8 cellular contexts compared by ENCODE assay signal in the genomic region with DNA sequence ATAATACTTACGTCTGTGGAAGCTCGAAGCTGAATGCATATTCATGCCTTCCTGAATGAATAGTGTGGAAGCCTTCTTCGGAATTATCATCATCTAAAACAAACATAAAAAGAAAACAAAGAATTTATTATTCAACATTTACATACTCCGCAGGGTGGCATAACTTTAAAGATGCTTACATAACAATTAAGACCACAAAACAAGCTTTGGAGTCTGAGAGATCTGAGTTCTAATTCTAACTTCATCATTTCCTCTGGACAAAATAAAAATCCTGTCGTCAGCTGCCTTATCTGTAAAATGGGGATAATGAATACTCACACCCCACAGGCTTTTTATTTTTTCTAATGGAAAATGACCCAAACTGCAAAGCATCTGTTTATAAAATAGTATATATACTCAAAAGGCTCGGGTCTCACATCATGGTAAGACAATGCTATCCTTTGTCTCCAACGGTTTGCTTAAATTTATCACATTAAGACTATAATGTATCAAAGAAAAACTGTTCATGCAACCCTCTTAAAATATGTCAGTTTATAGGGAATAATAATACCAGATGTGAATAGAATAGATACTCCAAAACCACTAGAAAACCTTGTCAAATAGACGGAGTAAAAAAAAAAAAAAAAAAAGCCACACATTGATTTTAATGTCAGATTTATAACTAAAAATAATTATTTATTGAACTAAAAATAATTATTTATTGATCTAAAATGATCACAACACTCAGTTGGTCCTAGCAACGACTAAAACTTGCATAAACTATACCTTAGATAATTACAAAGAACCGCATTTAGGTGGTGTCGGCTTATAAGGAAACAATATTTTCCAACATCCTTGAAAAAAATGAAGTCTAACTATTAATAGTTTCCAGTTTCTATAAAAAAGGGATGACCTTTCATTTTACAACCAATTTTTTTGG. TPM values are rescaled to one million over a fixed set of nuclear protein-coding genes. Genes with fewer than 3 reads are reported as not detected.
DNase-seq lines count a peak whose midpoint lies in the region; ATAC-seq lines count a peak whose summit lies in the region.

No MANE protein-coding gene starts in this region.

- peaks cover 8% of the 10 kb centered on the region for H3K4me1 ChIP-seq in iPS-18a (ENCODE audit: control insufficient read depth, low read depth, low read length)

- POLR2A ChIA-PET in activated CD4-positive, alpha-beta memory T cell treated with anti-CD3 and anti-CD28 coated beads for 36 hours (lab: Charles Lee) = interaction anchor here (1.0 to 2.1 kb wide), 9 partner anchors 13 to 216 kb away, joined by 3 to 40 read pairs (median 7); no protein-coding TSS in a partner anchor

- peak overlapping the region; percentile 100 for H3K9ac ChIP-seq in iPS-18a (ENCODE audit: low read length)

- intact Hi-C loops in activated CD4-positive, alpha-beta memory T cell treated with anti-CD3 and anti-CD28 coated beads for 36 hours (cut with micrococcal nuclease) = no loop called here
- intact Hi-C loops in posterior vena cava (cut with DNase I) = no loop called here

- peak overlapping the region; percentile 100 for H3K27ac Mint-ChIP-seq in activated CD4-positive, alpha-beta memory T cell treated with anti-CD3 and anti-CD28 coated beads for 36 hours

- H3K9me3 ChIP-seq in iPS-18a (ENCODE audit: control insufficient read depth, low read depth, low read length) = no peaks in the 10 kb centered on the region

- H3K4me3 ChIP-seq in iPS-18a (ENCODE audit: low read length) = peak overlapping the region; percentile 97

- no peaks in the 10 kb centered on the region for H3K27me3 Mint-ChIP-seq in activated T-cell treated with anti-CD3 and anti-CD28 coated beads, Interleukin-2, amount 50 U/mL, for 4 hours (ENCODE audit: low read depth)
- H3K27me3 Mint-ChIP-seq in activated CD4-positive, alpha-beta memory T cell treated with anti-CD3 and anti-CD28 coated beads for 36 hours = no peaks in the 10 kb centered on the region

- H3K4me3 Mint-ChIP-seq in activated T-cell treated with anti-CD3 and anti-CD28 coated beads, Interleukin-2, amount 50 U/mL, for 4 hours = peak overlapping the region; percentile 95
- peak overlapping the region; percentile 94 for H3K4me3 Mint-ChIP-seq in activated CD4-positive, alpha-beta memory T cell treated with anti-CD3 and anti-CD28 coated beads for 36 hours

- H3K36me3 Mint-ChIP-seq in activated T-cell treated with anti-CD3 and anti-CD28 coated beads, Interleukin-2, amount 50 U/mL, for 4 hours (ENCODE audit: insufficient read depth) = peaks cover 17% of the 10 kb centered on the region
- peaks cover 38% of the 10 kb centered on the region for H3K36me3 Mint-ChIP-seq in activated CD4-positive, alpha-beta memory T cell treated with anti-CD3 and anti-CD28 coated beads for 36 hours

- H3K36me3 ChIP-seq in iPS-18a (ENCODE audit: control insufficient read depth, low read depth, low read length) = peaks cover 37% of the 10 kb centered on the region

- DNase-seq in activated T-cell treated with anti-CD3 and anti-CD28 coated beads, Interleukin-2, amount 50 U/mL, for 4 hours = no peak
- DNase-seq in activated T-cell treated with anti-CD3 and anti-CD28 coated beads, Interleukin-2, amount 50 U/mL, for 1 hour = no peak
- no peak for DNase-seq in activated CD4-positive, alpha-beta memory T cell treated with anti-CD3 and anti-CD28 coated beads for 36 hours
- DNase-seq in substantia nigra (lab: John Stamatoyannopoulos, UW) (no peak), posterior vena cava (ENCODE audit: low spot score) (no peak), SIG-M5 treated with dmso at 0.1 percent for 504 hours (lab: John Stamatoyannopoulos, UW; ENCODE audit: unreplicated experiment) (no peak)

- CTCF ChIA-PET in activated CD4-positive, alpha-beta memory T cell treated with anti-CD3 and anti-CD28 coated beads for 36 hours (lab: Charles Lee) = interaction anchor here (1.2 to 1.5 kb wide), 3 partner anchors 9 to 159 kb away, joined by 3 to 5 read pairs (median 5); no protein-coding TSS in a partner anchor

- no peaks in the 10 kb centered on the region for H3K9me3 Mint-ChIP-seq in activated T-cell treated with anti-CD3 and anti-CD28 coated beads, Interleukin-2, amount 50 U/mL, for 4 hours
- no peaks in the 10 kb centered on the region for H3K9me3 Mint-ChIP-seq in activated CD4-positive, alpha-beta memory T cell treated with anti-CD3 and anti-CD28 coated beads for 36 hours

- H3K27me3 ChIP-seq in iPS-18a (ENCODE audit: control insufficient read depth, insufficient read depth, low read length) = no peaks in the 10 kb centered on the region

- ATAC-seq in activated T-cell treated with anti-CD3 and anti-CD28 coated beads, Interleukin-2, amount 50 U/mL, for 4 hours = no peak
- no peak for ATAC-seq in GM21528 (IDR thresholded peaks at IDR 0.05; ENCODE audit: low FRiP score, unreplicated experiment)

- H3K27ac ChIP-seq in iPS-18a (ENCODE audit: low read length) = peak overlapping the region; percentile 100
- H3K27ac ChIP-seq in substantia nigra (ENCODE audit: low read depth, low read length, poor library complexity, severe bottlenecking) = peak overlapping the region; percentile 99

- peaks cover 43% of the 10 kb centered on the region for H3K4me1 Mint-ChIP-seq in activated T-cell treated with anti-CD3 and anti-CD28 coated beads, Interleukin-2, amount 50 U/mL, for 4 hours (ENCODE audit: low read depth)
- peaks cover 28% of the 10 kb centered on the region for H3K4me1 Mint-ChIP-seq in activated CD4-positive, alpha-beta memory T cell treated with anti-CD3 and anti-CD28 coated beads for 36 hours (ENCODE audit: low read depth)

RNA-seq across cellular contexts. Expression of a gene that starts 4.2 kb away (rescaled TPM):
- 10 to 100 TPM; 14.5 to 30.2 (median 24.1) TPM for total RNA-seq in activated T-cell treated with anti-CD3 and anti-CD28 coated beads, Interleukin-2, amount 50 U/mL, for 4 hours
- total RNA-seq in activated CD4-positive, alpha-beta memory T cell treated with anti-CD3 and anti-CD28 coated beads for 36 hours = 10 to 100 TPM; 17.9 to 19.0 TPM
- total RNA-seq in posterior vena cava = 10 to 100 TPM; 45.4 to 80.2 TPM
